ENCODE assay signal across 18 cellular contexts in the genomic region with DNA sequence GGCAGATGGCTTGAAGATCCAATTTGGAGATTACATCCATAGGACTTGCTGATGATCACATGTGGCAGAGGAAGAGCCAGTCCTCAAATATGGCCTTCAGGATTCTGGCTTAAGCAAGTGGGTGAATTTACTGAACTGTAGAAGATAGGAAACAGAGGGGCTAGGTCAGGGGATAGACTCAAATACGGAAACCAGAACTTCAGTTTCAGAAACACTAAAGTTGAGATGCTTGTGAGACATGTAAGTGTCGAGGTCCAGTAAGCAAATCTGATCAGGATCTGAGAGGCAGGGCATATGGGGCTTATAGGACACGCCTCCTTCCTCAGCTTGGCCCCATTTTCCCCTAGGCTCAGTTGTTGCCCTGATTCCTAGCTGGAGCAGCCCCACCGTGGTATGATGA.
DNase-seq lines count a peak whose midpoint lies in the region; ATAC-seq lines count a peak whose summit lies in the region.
"Had no signal": no experiment of that assay in that cellular context is flagged by ENCODE, and none has a peak within 500 bp of the region (broad histone marks: within the 10 kb centered on the region; RNA-seq: fewer than 3 reads in every experiment).

No MANE protein-coding gene starts in this region.

- POLR2A ChIA-PET in T-cell (lab: Charles Lee), result interaction anchor here in 1 of 2 donors (0.5 kb wide), 1 partner anchor 359 kb away, joined by 3 read pairs; no protein-coding TSS in a partner anchor
- POLR2A ChIA-PET in naive thymus-derived CD4-positive, alpha-beta T cell (lab: Charles Lee), result interaction anchor here (1.0 to 8.9 kb wide), 2 partner anchors 104 to 193 kb away, joined by 3 to 192 read pairs; a partner anchor contains a TSS

- peaks cover 15% of the 10 kb centered on the region for H3K9me3 Mint-ChIP-seq in activated CD4-positive, alpha-beta T cell treated with anti-CD3 and anti-CD28 coated beads, Interleukin-2, amount 10 ng/mL, durations not matched to agents 24 days and 14 days
- H3K9me3 Mint-ChIP-seq in T-cell, result peaks cover 4 to 13% (median 8%) of the 10 kb centered on the region in 3 donors
- H3K9me3 Mint-ChIP-seq in naive thymus-derived CD4-positive, alpha-beta T cell, result peaks cover 2 to 16% (median 7%) of the 10 kb centered on the region in 11 donors

- H3K79me1 ChIP-seq in trophoblast cell (ENCODE audit: low read length), result no peaks in the 10 kb centered on the region

- H3K4ac ChIP-seq in trophoblast cell (ENCODE audit: low read depth, low read length), result no peak overlapping the region

- no peak for DNase-seq in activated CD4-positive, alpha-beta T cell treated with anti-CD3 and anti-CD28 coated beads, Interleukin-2, amount 10 ng/mL, durations not matched to agents 24 days and 14 days
- DNase-seq in activated CD4-positive, alpha-beta T cell treated with anti-CD3 and anti-CD28 coated beads for 4 hours, result no peak
- DNase-seq in GM19240 (ENCODE audit: insufficient read length, low spot score) (peak; percentile 61), T-cell (no peak), AML-193 (lab: John Stamatoyannopoulos, UW) (no peak), hepatic stellate cell (ENCODE audit: low spot score) (no peak), trophoblast cell (no peak)
- DNase-seq in naive thymus-derived CD4-positive, alpha-beta T cell, result no peak
- DNase-seq: activated CD8-positive, alpha-beta memory T cell treated with anti-CD3 and anti-CD28 coated beads, Interleukin-2, amount 50 U/mL, for 4 hours; amygdala; foreskin fibroblast; GDM1; KBM-7; left ventricle myocardium superior; NCI-H1417; NCI-H226 had no signal

- H3K4me1 Mint-ChIP-seq in activated CD4-positive, alpha-beta T cell treated with anti-CD3 and anti-CD28 coated beads, Interleukin-2, amount 10 ng/mL, durations not matched to agents 24 days and 14 days, result peaks cover 61% of the 10 kb centered on the region
- peaks cover 65 to 69% (median 67%) of the 10 kb centered on the region in 3 donors for H3K4me1 Mint-ChIP-seq in T-cell
- peaks cover 43 to 70% (median 65%) of the 10 kb centered on the region in 7 donors for H3K4me1 Mint-ChIP-seq in naive thymus-derived CD4-positive, alpha-beta T cell

- no peaks in the 10 kb centered on the region for H3K9me3 ChIP-seq in naive thymus-derived CD4-positive, alpha-beta T cell (ENCODE audit: control insufficient read depth in 2 of 3, low read length in 3 of 3)
- H3K9me3 ChIP-seq in trophoblast cell (ENCODE audit: insufficient read depth, low read depth, low read length), result peaks cover 5% of the 10 kb centered on the region

- intact Hi-C loops in activated CD4-positive, alpha-beta T cell treated with anti-CD3 and anti-CD28 coated beads, Interleukin-2, amount 10 ng/mL, durations not matched to agents 24 days and 14 days (cut with micrococcal nuclease), result loop anchor here (5.0 to 10.0 kb wide), 4 partner anchors 192 to 983 kb away; a partner anchor contains a TSS
- intact Hi-C loops in naive thymus-derived CD4-positive, alpha-beta T cell (cut with micrococcal nuclease), result loop anchor here in 1 of 2 donors (5.0 to 10.0 kb wide), 2 partner anchors 172 to 376 kb away; no protein-coding TSS in a partner anchor

- H4K91ac ChIP-seq in trophoblast cell (ENCODE audit: low read depth, low read length), result no peak overlapping the region

- no peak overlapping the region for H4K8ac ChIP-seq in trophoblast cell (ENCODE audit: low read depth, low read length)

- H2AK5ac ChIP-seq in trophoblast cell (ENCODE audit: low read length), result no peak overlapping the region

- H3K18ac ChIP-seq in trophoblast cell (ENCODE audit: low read length), result no peak overlapping the region

- peak overlapping the region; percentile 22 for H3K27ac Mint-ChIP-seq in activated CD4-positive, alpha-beta T cell treated with anti-CD3 and anti-CD28 coated beads, Interleukin-2, amount 10 ng/mL, durations not matched to agents 24 days and 14 days
- peak overlapping the region; percentile 98 to 99 for H3K27ac Mint-ChIP-seq in T-cell
- peak overlapping the region; percentile 95 to 100 (median 98) for H3K27ac Mint-ChIP-seq in naive thymus-derived CD4-positive, alpha-beta T cell
- H3K27ac Mint-ChIP-seq: nephron had no signal

- peak overlapping the region; percentile 71 for H3K27ac ChIP-seq in naive thymus-derived CD4-positive, alpha-beta T cell (ENCODE audit: low read depth, low read length)
- no peak overlapping the region for H3K27ac ChIP-seq in trophoblast cell (ENCODE audit: low read depth, low read length)

- CTCF ChIA-PET in T-cell (lab: Charles Lee), result no interaction called here
- CTCF ChIA-PET in naive thymus-derived CD4-positive, alpha-beta T cell (lab: Charles Lee), result no interaction called here

- H2AFZ ChIP-seq in trophoblast cell (ENCODE audit: insufficient read depth, low read length, poor library complexity), result no peak overlapping the region

- H3K4me3 ChIP-seq in naive thymus-derived CD4-positive, alpha-beta T cell (ENCODE audit: low read length), result no peak overlapping the region
- H3K4me3 ChIP-seq in trophoblast cell (ENCODE audit: low read depth, low read length), result no peak overlapping the region

- no peak overlapping the region for H2BK120ac ChIP-seq in trophoblast cell (ENCODE audit: insufficient read depth, low read length, poor library complexity)

- no peaks in the 10 kb centered on the region for H3K27me3 ChIP-seq in naive thymus-derived CD4-positive, alpha-beta T cell (ENCODE audit: control insufficient read depth in 2 of 2, insufficient read depth in 2 of 2, low read length in 2 of 2)
- H3K27me3 ChIP-seq in trophoblast cell (ENCODE audit: insufficient read depth, low read length), result no peaks in the 10 kb centered on the region

- H3K27me3 Mint-ChIP-seq in activated CD4-positive, alpha-beta T cell treated with anti-CD3 and anti-CD28 coated beads, Interleukin-2, amount 10 ng/mL, durations not matched to agents 24 days and 14 days, result no peaks in the 10 kb centered on the region
- no peaks in the 10 kb centered on the region for H3K27me3 Mint-ChIP-seq in T-cell
- H3K27me3 Mint-ChIP-seq in naive thymus-derived CD4-positive, alpha-beta T cell, result peaks cover 0 to 2% (median 0%) of the 10 kb centered on the region in 5 donors

- peaks cover 42 to 52% of the 10 kb centered on the region in 2 donors for H3K4me1 ChIP-seq in naive thymus-derived CD4-positive, alpha-beta T cell (ENCODE audit: control insufficient read depth in 2 of 2, insufficient read depth in 2 of 2, low read length in 2 of 2)
- H3K4me1 ChIP-seq in trophoblast cell (ENCODE audit: control insufficient read depth in 1 of 2, insufficient read depth in 2 of 2, low read length in 2 of 2), result peaks cover 12 to 14% of the 10 kb centered on the region in 2 experiments

- no CpG with 5 or more reads among the region's 4 CpGs for WGBS in trophoblast cell (ENCODE audit: extremely low coverage, insufficient coverage, insufficient read length)

- H2BK5ac ChIP-seq in trophoblast cell (ENCODE audit: low read depth, low read length, poor library complexity), result no peak overlapping the region

- no peaks in the 10 kb centered on the region for H3K79me2 ChIP-seq in trophoblast cell (ENCODE audit: control insufficient read depth, insufficient read depth, low read length, poor library complexity)

- no peak overlapping the region for H3K4me2 ChIP-seq in trophoblast cell (ENCODE audit: low read length)

- no peak for ATAC-seq in T-cell (replicated peaks in 1 of 4)
- no peak for ATAC-seq in naive thymus-derived CD4-positive, alpha-beta T cell
- ATAC-seq: HCT116, left ventricle myocardium superior had no signal

- H3K36me3 ChIP-seq in naive thymus-derived CD4-positive, alpha-beta T cell (ENCODE audit: control insufficient read depth in 2 of 3, insufficient read depth in 3 of 3, low read length in 3 of 3), result no peaks in the 10 kb centered on the region
- no peaks in the 10 kb centered on the region for H3K36me3 ChIP-seq in trophoblast cell (ENCODE audit: control insufficient read depth in 1 of 2, insufficient read depth in 2 of 2, low read length in 2 of 2)

- H3K36me3 Mint-ChIP-seq in activated CD4-positive, alpha-beta T cell treated with anti-CD3 and anti-CD28 coated beads, Interleukin-2, amount 10 ng/mL, durations not matched to agents 24 days and 14 days (ENCODE audit: low read depth), result peaks cover 18% of the 10 kb centered on the region
- H3K36me3 Mint-ChIP-seq in T-cell, result peaks cover 9% of the 10 kb centered on the region
- H3K36me3 Mint-ChIP-seq in naive thymus-derived CD4-positive, alpha-beta T cell, result peaks cover 7 to 17% (median 10%) of the 10 kb centered on the region in 5 donors

- no peak overlapping the region for H3K23ac ChIP-seq in trophoblast cell (ENCODE audit: low read length)

- no peak overlapping the region for H3K9ac ChIP-seq in trophoblast cell (ENCODE audit: low read length)

- H2BK12ac ChIP-seq in trophoblast cell (ENCODE audit: low read length), result no peak overlapping the region

- no peak overlapping the region for H3K4me3 Mint-ChIP-seq in activated CD4-positive, alpha-beta T cell treated with anti-CD3 and anti-CD28 coated beads, Interleukin-2, amount 10 ng/mL, durations not matched to agents 24 days and 14 days
- H3K4me3 Mint-ChIP-seq in T-cell, result peak overlapping the region in 1 of 3 donors; percentile 78
- H3K4me3 Mint-ChIP-seq in naive thymus-derived CD4-positive, alpha-beta T cell, result peak overlapping the region in 5 of 10 donors; percentile 22 to 92 (median 84)
- H3K4me3 Mint-ChIP-seq: nephron had no signal

- no peak overlapping the region for H3K14ac ChIP-seq in trophoblast cell (ENCODE audit: low read length)

- no peak overlapping the region for H4K12ac ChIP-seq in trophoblast cell (ENCODE audit: low read depth, low read length)

Comparison
In these comparisons a context has a peak if more than half of its experiments do, and no peak if none do; other contexts are left out.
1. H3K27ac Mint-ChIP-seq: peak in every context shown above with its lines; median percentile 98 in T-cell; 98 in naive thymus-derived CD4-positive, alpha-beta T cell; 22 in activated CD4-positive, alpha-beta T cell treated with anti-CD3 and anti-CD28 coated beads, Interleukin-2, amount 10 ng/mL, durations not matched to agents 24 days and 14 days.